In the genomic region with DNA sequence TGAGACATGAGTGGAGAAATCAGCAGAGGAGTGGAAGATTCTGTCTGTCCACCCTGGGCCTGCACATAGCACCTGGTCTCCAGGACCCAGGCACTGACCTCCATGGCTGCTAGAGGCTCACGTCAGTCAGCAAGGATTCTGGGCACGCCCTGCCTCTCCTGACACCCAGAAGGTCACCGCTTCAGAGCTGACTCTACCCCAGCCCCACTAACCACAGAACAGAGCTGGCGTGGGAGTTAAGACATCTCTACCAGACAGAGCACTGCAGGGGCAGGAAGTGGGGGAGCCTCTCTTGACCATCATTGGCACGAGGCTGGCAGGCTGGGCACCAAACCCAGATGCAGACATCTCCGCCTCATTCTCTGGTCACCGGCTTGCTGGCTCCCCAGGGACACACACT, we compare ENCODE assay signal across 8 cellular contexts. TPM values are rescaled to one million over a fixed set of nuclear protein-coding genes. Genes with fewer than 3 reads are reported as not detected.
DNase-seq lines count a peak whose midpoint lies in the region; ATAC-seq and TF ChIP-seq lines count a peak whose summit lies in the region.

No MANE protein-coding gene starts in this region.

- H3K4me2 ChIP-seq in MM.1S (ENCODE audit: low read depth, low read length) = peak overlapping the region; percentile 96; the same call in 1 of the 2 replicates

- H3K4me3 ChIP-seq in MM.1S (ENCODE audit: low read length) (no peak overlapping the region), suprapubic skin (peak overlapping the region; percentile 70)

- peak overlapping the region; percentile 96 for H3K4me3 Mint-ChIP-seq in activated T-cell treated with anti-CD3 and anti-CD28 coated beads, Interleukin-2, amount 50 U/mL, for 24 hours

- WGBS in suprapubic skin = no CpG with 5 or more reads among the region's 7 CpGs

- no peaks in the 10 kb centered on the region for H3K9me2 ChIP-seq in MM.1S (replicated peaks; ENCODE audit: insufficient read depth, low read length)

- H3K36me3 ChIP-seq in MM.1S (replicated peaks; ENCODE audit: insufficient read depth, low read length) (peaks cover under 1% of the 10 kb centered on the region), suprapubic skin (peaks cover under 1% of the 10 kb centered on the region)

- H3K4me1 ChIP-seq in MM.1S (ENCODE audit: low read length) (peaks cover 16% of the 10 kb centered on the region), suprapubic skin (peaks cover 48% of the 10 kb centered on the region)

- TF ChIP-seq POLR2A in suprapubic skin (IDR thresholded peaks at IDR 0.05) = no peak

- H3K79me2 ChIP-seq in MM.1S (ENCODE audit: low read length) = peaks cover 74% of the 10 kb centered on the region

- no peak overlapping the region for H3K27ac ChIP-seq in MM.1S (ENCODE audit: low read length)
- H3K27ac ChIP-seq in caudate nucleus (ENCODE audit: low read depth, low read length) = peak overlapping the region; percentile 70
- H3K27ac ChIP-seq in suprapubic skin = no peak overlapping the region

- peaks cover 14% of the 10 kb centered on the region; the same call in 1 of the 2 replicates for H4K20me1 ChIP-seq in MM.1S (ENCODE audit: insufficient read depth, low read length)

- H3F3A ChIP-seq in MM.1S (ENCODE audit: insufficient read depth, low read length) = peaks cover 14% of the 10 kb centered on the region

- H3K9me3 Mint-ChIP-seq in activated T-cell treated with anti-CD3 and anti-CD28 coated beads, Interleukin-2, amount 50 U/mL, for 24 hours = no peaks in the 10 kb centered on the region

- H3K27me3 Mint-ChIP-seq in activated T-cell treated with anti-CD3 and anti-CD28 coated beads, Interleukin-2, amount 50 U/mL, for 24 hours = no peaks in the 10 kb centered on the region

- peaks cover 70% of the 10 kb centered on the region for H3K36me3 Mint-ChIP-seq in activated T-cell treated with anti-CD3 and anti-CD28 coated beads, Interleukin-2, amount 50 U/mL, for 24 hours (ENCODE audit: low read depth)

- H3K27me3 ChIP-seq in MM.1S (replicated peaks; ENCODE audit: insufficient read depth, low read length) = no peaks in the 10 kb centered on the region
- H3K27me3 ChIP-seq in suprapubic skin = no peaks in the 10 kb centered on the region

- H3K9me3 ChIP-seq in MM.1S (replicated peaks; ENCODE audit: insufficient read depth, low read length) = no peaks in the 10 kb centered on the region
- H3K9me3 ChIP-seq in suprapubic skin = no peaks in the 10 kb centered on the region

- H2AFZ ChIP-seq in MM.1S (ENCODE audit: low read length) = no peak overlapping the region

- DNase-seq in activated T-cell treated with anti-CD3 and anti-CD28 coated beads, Interleukin-2, amount 50 U/mL, for 24 hours = peak; percentile 47
- no peak for DNase-seq in activated T-cell treated with anti-CD3 and anti-CD28 coated beads, Interleukin-2, amount 50 U/mL, for 1 hour
- DNase-seq in MM.1S (no peak), caudate nucleus (lab: John Stamatoyannopoulos, UW) (peak in 1 of 61 donors; percentile 43), suprapubic skin (ENCODE audit: low spot score in 2 of 2) (peak in 1 of 2 donors; percentile 59), activated gamma-delta T cell treated with Interleukin-2 at 50 U/mL for 16 hours (no peak)

- H3K27ac Mint-ChIP-seq in activated T-cell treated with anti-CD3 and anti-CD28 coated beads, Interleukin-2, amount 50 U/mL, for 24 hours = peak overlapping the region; percentile 8

- no peak for ATAC-seq in GM21360 (IDR thresholded peaks at IDR 0.05; ENCODE audit: unreplicated experiment)
- no peak for ATAC-seq in HG03159 (IDR thresholded peaks at IDR 0.05; ENCODE audit: unreplicated experiment)

- H3K4me1 Mint-ChIP-seq in activated T-cell treated with anti-CD3 and anti-CD28 coated beads, Interleukin-2, amount 50 U/mL, for 24 hours (ENCODE audit: low read depth) = peaks cover 39% of the 10 kb centered on the region

- TF ChIP-seq CTCF in MM.1S (IDR thresholded peaks at IDR 0.05; ENCODE audit: low read length) (no peak), suprapubic skin (IDR thresholded peaks at IDR 0.05) (no peak)

- TF ChIP-seq EP300 in suprapubic skin (IDR thresholded peaks at IDR 0.05) = no peak

- H3K9ac ChIP-seq in MM.1S (ENCODE audit: low read length) = no peak overlapping the region

RNA-seq across cellular contexts. Expression of a gene that starts 3.0 kb away (rescaled TPM):
- 100 to 1,000 TPM in 1 of 4 donors, 10 to 100 TPM in 3; 45.2 to 108 (median 66.9) TPM for total RNA-seq in suprapubic skin

RNA-seq across cellular contexts. Expression of a gene that starts 54.7 kb away (rescaled TPM):
- 1 to 10 TPM; 3.1 to 6.4 (median 4.3) TPM for total RNA-seq in suprapubic skin
